Comparison of ENCODE assay signal across 10 cellular contexts in the genomic region with DNA sequence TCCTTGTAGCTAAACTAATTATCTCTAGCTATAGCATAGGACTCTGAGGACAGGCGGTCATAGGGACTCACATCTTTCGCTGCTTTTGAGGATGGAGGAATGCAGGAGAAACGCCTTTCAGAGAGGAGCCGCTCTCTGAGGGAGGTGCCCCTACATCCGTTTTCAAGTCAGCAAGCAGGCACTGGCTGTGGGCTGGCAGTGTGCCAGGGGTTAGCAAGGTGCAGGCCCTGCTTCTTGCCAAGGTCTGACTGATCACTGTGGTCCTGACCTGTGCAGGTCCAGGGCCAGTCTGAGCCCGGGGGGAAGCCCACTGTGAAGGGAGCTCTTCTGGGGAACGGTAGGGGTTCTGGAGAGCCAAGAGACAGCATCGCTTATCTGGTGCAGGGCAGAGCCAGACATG.
DNase-seq lines count a peak whose midpoint lies in the region; ATAC-seq, FAIRE-seq and TF ChIP-seq lines count a peak whose summit lies in the region.
"Had no signal": no experiment of that assay in that cellular context is flagged by ENCODE, and none has a peak within 500 bp of the region (broad histone marks: within the 10 kb centered on the region; RNA-seq: fewer than 3 reads in every experiment).

No MANE protein-coding gene starts in this region.

- DNase-seq in CD4-positive, alpha-beta T cell, result peak; percentile 67 to 86 (median 82)
- DNase-seq in T-helper 17 cell, result peak; percentile 62 to 76 (median 68)
- peak; percentile 80 for DNase-seq in activated naive CD4-positive, alpha-beta T cell treated with anti-CD3 and anti-CD28 coated beads, Interleukin-2, amount 10 ng/mL, durations not matched to agents 7 days and 5 days
- peak; percentile 48 to 55 for DNase-seq in stimulated activated CD4-positive, alpha-beta T cell treated with anti-CD3 and anti-CD28 coated beads, Interleukin-12 subunit alpha, Interleukin-12 subunit beta, amount 100 ng/mL, for 24 hours (ENCODE audit: low read depth in 2 of 2)
- no peak for DNase-seq in DMS79 (lab: John Stamatoyannopoulos, UW)
- DNase-seq in frontal cortex (ENCODE audit: low spot score in 2 of 2), result no peak
- DNase-seq: EL had no signal

- no peaks in the 10 kb centered on the region for H3K27me3 ChIP-seq in CD4-positive, alpha-beta T cell (ENCODE audit: control insufficient read depth, insufficient read depth, low read length)

- no peaks in the 10 kb centered on the region for H3K9me3 ChIP-seq in CD4-positive, alpha-beta T cell (ENCODE audit: control insufficient read depth, low read length)
- no peaks in the 10 kb centered on the region for H3K9me3 ChIP-seq in T-helper 17 cell (ENCODE audit: control insufficient read depth, low read length, poor library complexity, severe bottlenecking)
- H3K9me3 ChIP-seq: thoracic aorta had no signal

- peak overlapping the region; percentile 63 for H3K27ac Mint-ChIP-seq in CD4-positive, alpha-beta T cell
- H3K27ac Mint-ChIP-seq in T-helper 17 cell, result no peak overlapping the region
- peak overlapping the region; percentile 60 for H3K27ac Mint-ChIP-seq in activated naive CD4-positive, alpha-beta T cell treated with anti-CD3 and anti-CD28 coated beads, Interleukin-2, amount 10 ng/mL, durations not matched to agents 7 days and 5 days

- H3K4me3 Mint-ChIP-seq in CD4-positive, alpha-beta T cell, result peak overlapping the region; percentile 46
- H3K4me3 Mint-ChIP-seq in T-helper 17 cell, result peak overlapping the region; percentile 70
- no peak overlapping the region for H3K4me3 Mint-ChIP-seq in activated naive CD4-positive, alpha-beta T cell treated with anti-CD3 and anti-CD28 coated beads, Interleukin-2, amount 10 ng/mL, durations not matched to agents 7 days and 5 days

- POLR2A ChIA-PET in CD4-positive, alpha-beta T cell (lab: Charles Lee), result interaction anchor here (1.1 to 3.4 kb wide), 5 partner anchors 8 to 142 kb away, joined by 3 to 10 read pairs (median 5); no protein-coding TSS in a partner anchor

- peaks cover 77% of the 10 kb centered on the region for H3K4me1 Mint-ChIP-seq in CD4-positive, alpha-beta T cell (ENCODE audit: low read depth)
- peaks cover 39% of the 10 kb centered on the region for H3K4me1 Mint-ChIP-seq in T-helper 17 cell
- peaks cover 61% of the 10 kb centered on the region for H3K4me1 Mint-ChIP-seq in activated naive CD4-positive, alpha-beta T cell treated with anti-CD3 and anti-CD28 coated beads, Interleukin-2, amount 10 ng/mL, durations not matched to agents 7 days and 5 days

- intact Hi-C loops in CD4-positive, alpha-beta T cell (cut with DNase I, micrococcal nuclease), result no loop called here

- H3K36me3 Mint-ChIP-seq in CD4-positive, alpha-beta T cell (ENCODE audit: low read depth), result no peaks in the 10 kb centered on the region
- H3K36me3 Mint-ChIP-seq in T-helper 17 cell (ENCODE audit: low read depth), result peaks cover 3% of the 10 kb centered on the region
- no peaks in the 10 kb centered on the region for H3K36me3 Mint-ChIP-seq in activated naive CD4-positive, alpha-beta T cell treated with anti-CD3 and anti-CD28 coated beads, Interleukin-2, amount 10 ng/mL, durations not matched to agents 7 days and 5 days

- H3K9me3 Mint-ChIP-seq in CD4-positive, alpha-beta T cell, result no peaks in the 10 kb centered on the region
- H3K9me3 Mint-ChIP-seq in activated naive CD4-positive, alpha-beta T cell treated with anti-CD3 and anti-CD28 coated beads, Interleukin-2, amount 10 ng/mL, durations not matched to agents 7 days and 5 days, result peaks cover 6% of the 10 kb centered on the region

- no peak overlapping the region for H3K27ac ChIP-seq in CD4-positive, alpha-beta T cell (ENCODE audit: low read depth, low read length)
- H3K27ac ChIP-seq: thoracic aorta had no signal

- H3K27me3 Mint-ChIP-seq in CD4-positive, alpha-beta T cell, result no peaks in the 10 kb centered on the region
- no peaks in the 10 kb centered on the region for H3K27me3 Mint-ChIP-seq in T-helper 17 cell
- peaks cover 23% of the 10 kb centered on the region for H3K27me3 Mint-ChIP-seq in activated naive CD4-positive, alpha-beta T cell treated with anti-CD3 and anti-CD28 coated beads, Interleukin-2, amount 10 ng/mL, durations not matched to agents 7 days and 5 days

- no peak for FAIRE-seq in frontal cortex (lab: Jason Lieb, UNC)

- TF ChIP-seq CTCF in CD4-positive, alpha-beta T cell (IDR thresholded peaks at IDR 0.05), result no peak

- ATAC-seq in CD4-positive, alpha-beta T cell (ENCODE audit: poor library complexity), result peak; percentile 83
- ATAC-seq in T-helper 17 cell, result peak; percentile 83
- ATAC-seq in GM19351 (IDR thresholded peaks at IDR 0.05; ENCODE audit: unreplicated experiment), result no peak
- ATAC-seq in GM18868 (IDR thresholded peaks at IDR 0.05; ENCODE audit: unreplicated experiment), result no peak

- CTCF ChIA-PET in CD4-positive, alpha-beta T cell (lab: Charles Lee), result interaction anchor here (2.4 kb wide), 1 partner anchor 70 kb away, joined by 6 read pairs; no protein-coding TSS in a partner anchor
- CTCF ChIA-PET in activated naive CD4-positive, alpha-beta T cell treated with anti-CD3 and anti-CD28 coated beads, Interleukin-2, amount 10 ng/mL, durations not matched to agents 7 days and 5 days (lab: Charles Lee), result interaction anchor here (0.8 to 2.1 kb wide), 4 partner anchors 14 to 56 kb away, joined by 3 to 8 read pairs (median 4); no protein-coding TSS in a partner anchor

Comparison
In these comparisons a context has a peak if more than half of its experiments do, and no peak if none do; other contexts are left out.
1. ATAC-seq: peak in CD4-positive, alpha-beta T cell (single experiment) and T-helper 17 cell (single experiment); none in GM19351 (single experiment) and GM18868 (single experiment).
2. DNase-seq: peak in CD4-positive, alpha-beta T cell (10 of 10), T-helper 17 cell (3 of 3), activated naive CD4-positive, alpha-beta T cell treated with anti-CD3 and anti-CD28 coated beads, Interleukin-2, amount 10 ng/mL, durations not matched to agents 7 days and 5 days (single experiment) and stimulated activated CD4-positive, alpha-beta T cell treated with anti-CD3 and anti-CD28 coated beads, Interleukin-12 subunit alpha, Interleukin-12 subunit beta, amount 100 ng/mL, for 24 hours (2 of 2); none in DMS79 (single experiment) and frontal cortex (0 of 2).